ENCODE assay signal across 1 cellular context in the genomic region with DNA sequence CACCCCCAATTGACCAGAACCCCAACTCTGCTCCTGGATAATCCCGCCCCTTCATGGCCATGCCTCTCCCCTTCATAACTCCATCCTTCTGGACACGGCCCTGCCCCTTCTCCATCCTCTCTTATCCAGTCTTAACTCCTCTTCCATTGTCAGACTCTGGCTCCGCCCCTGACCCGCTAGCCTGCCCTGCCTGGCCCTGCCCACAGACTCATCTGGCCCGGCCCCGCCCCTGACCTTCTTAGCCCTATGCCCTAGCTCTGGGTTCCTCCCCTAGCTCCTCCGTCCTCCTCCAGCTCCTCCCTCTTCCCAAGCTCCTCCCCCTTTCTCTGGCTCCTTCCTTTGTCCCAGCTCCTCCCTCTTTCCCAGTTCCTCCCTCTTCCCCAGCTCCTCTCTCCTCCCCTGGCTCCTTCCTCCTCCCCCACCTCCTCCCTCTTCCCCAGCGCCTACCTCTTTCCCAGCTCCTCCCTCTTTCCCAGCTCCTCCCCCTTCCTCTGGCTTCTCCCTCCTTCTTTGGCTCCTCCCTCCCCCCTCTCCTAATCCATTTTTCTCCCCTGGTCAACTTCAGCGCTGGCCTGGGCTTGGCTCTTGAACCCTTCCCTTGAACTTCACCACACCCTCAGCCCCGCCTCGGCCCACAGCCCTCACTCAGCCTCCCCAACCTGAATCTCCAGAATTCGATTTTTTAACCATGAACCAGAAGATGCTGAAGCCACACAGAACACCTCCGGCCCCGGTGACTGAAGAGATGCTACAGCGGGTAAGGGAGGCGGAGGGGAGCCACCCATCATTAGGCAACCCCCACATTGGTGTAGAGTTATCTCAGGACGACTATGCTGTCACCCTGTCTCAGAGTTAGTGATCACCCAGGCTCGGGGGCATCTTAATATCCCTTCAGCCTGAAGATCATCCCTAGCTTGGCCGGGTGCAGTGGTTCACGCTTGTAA.
TF ChIP-seq lines count a peak whose summit lies in the region.

No MANE protein-coding gene starts in this region.

TF ChIP-seq in K562, 482 proteins besides CTCF, POLR2A, EP300 and RAD21 (continued from another document and continues in another):
- TF ChIP-seq ZMIZ1 (IDR thresholded peaks at IDR 0.05; ENCODE audit: low read depth in 2 of 2, low read length in 2 of 2) (no peak), SMARCA4 (IDR thresholded peaks at IDR 0.05) (peak; percentile 61; the same call in 1 of the 2 replicates), HMG20B (CRISPR knock-in tag; IDR thresholded peaks at IDR 0.05) (no peak), POLR2AphosphoS2 (IDR thresholded peaks at IDR 0.05; ENCODE audit: low read length) (no peak), JUNB (CRISPR knock-in tag; conservative IDR thresholded peaks at IDR 0.05) (no peak), ZSCAN29 (IDR thresholded peaks at IDR 0.05) (0 out of 2 replicates have a peak, but pooled peaks have one; percentile 31), NONO (IDR thresholded peaks at IDR 0.05; ENCODE audit: low read depth in 2 of 2, low read length in 1 of 2) (peak in 1 of 2 experiments; percentile 89; a peak in 2 of 4 replicates), ZNF224 (CRISPR knock-in tag; IDR thresholded peaks at IDR 0.05) (no peak), ZNF121 (CRISPR knock-in tag; conservative IDR thresholded peaks at IDR 0.05) (no peak), KDM2B (CRISPR knock-in tag; IDR thresholded peaks at IDR 0.05) (no peak), PRMT5 (CRISPR knock-in tag; IDR thresholded peaks at IDR 0.05) (no peak), HCFC1 (IDR thresholded peaks at IDR 0.05; ENCODE audit: low read depth, low read length) (no peak), ZBED1 (IDR thresholded peaks at IDR 0.05) (no peak), DDX20 (tag; IDR thresholded peaks at IDR 0.05; ENCODE audit: low read depth) (no peak), SAFB2 (IDR thresholded peaks at IDR 0.05; ENCODE audit: borderline replicate concordance, low read depth, low read length, severe bottlenecking) (no peak), ZNF277 (CRISPR knock-in tag; IDR thresholded peaks at IDR 0.05; ENCODE audit: borderline replicate concordance) (no peak), NFXL1 (CRISPR knock-in tag; IDR thresholded peaks at IDR 0.05) (no peak), FUS (optimal IDR thresholded peaks at IDR 0.05; ENCODE audit: low read depth, low read length) (no peak), IRF1 (CRISPR knock-in tag; IDR thresholded peaks at IDR 0.05; ENCODE audit: borderline replicate concordance) (no peak), FOXK1 (CRISPR knock-in tag; IDR thresholded peaks at IDR 0.05; ENCODE audit: borderline replicate concordance) (no peak), ZNF512 (tag; IDR thresholded peaks at IDR 0.05) (peak; percentile 18; the same call in 1 of the 2 replicates), NEUROD1 (IDR thresholded peaks at IDR 0.05; ENCODE audit: borderline replicate concordance, low read depth, low read length, partially characterized antibody) (no peak), SMARCB1 (IDR thresholded peaks at IDR 0.05; ENCODE audit: insufficient read length, low read depth) (no peak), NR3C1 (CRISPR knock-in tag; IDR thresholded peaks at IDR 0.05) (no peak), CXXC5 (CRISPR knock-in tag; IDR thresholded peaks at IDR 0.05) (0 out of 2 replicates have a peak, but pooled peaks have one; percentile 7), POLR3A (IDR thresholded peaks at IDR 0.05; ENCODE audit: borderline replicate concordance, extremely low read depth, insufficient read depth, insufficient read length) (no peak), MITF (IDR thresholded peaks at IDR 0.05) (no peak), ZNF253 (CRISPR knock-in tag; conservative IDR thresholded peaks at IDR 0.05) (no peak), HEY1 (CRISPR knock-in tag; IDR thresholded peaks at IDR 0.05; ENCODE audit: borderline replicate concordance) (no peak), KAT2B (IDR thresholded peaks at IDR 0.05; ENCODE audit: low read depth, low read length) (no peak)
- TF ChIP-seq, protein P1, sequence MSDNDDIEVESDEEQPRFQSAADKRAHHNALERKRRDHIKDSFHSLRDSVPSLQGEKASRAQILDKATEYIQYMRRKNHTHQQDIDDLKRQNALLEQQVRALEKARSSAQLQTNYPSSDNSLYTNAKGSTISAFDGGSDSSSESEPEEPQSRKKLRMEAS (CRISPR knock-in tag; IDR thresholded peaks at IDR 0.05) = peak; percentile 36; the same call in 1 of the 2 replicates
- TF ChIP-seq, protein P2, sequence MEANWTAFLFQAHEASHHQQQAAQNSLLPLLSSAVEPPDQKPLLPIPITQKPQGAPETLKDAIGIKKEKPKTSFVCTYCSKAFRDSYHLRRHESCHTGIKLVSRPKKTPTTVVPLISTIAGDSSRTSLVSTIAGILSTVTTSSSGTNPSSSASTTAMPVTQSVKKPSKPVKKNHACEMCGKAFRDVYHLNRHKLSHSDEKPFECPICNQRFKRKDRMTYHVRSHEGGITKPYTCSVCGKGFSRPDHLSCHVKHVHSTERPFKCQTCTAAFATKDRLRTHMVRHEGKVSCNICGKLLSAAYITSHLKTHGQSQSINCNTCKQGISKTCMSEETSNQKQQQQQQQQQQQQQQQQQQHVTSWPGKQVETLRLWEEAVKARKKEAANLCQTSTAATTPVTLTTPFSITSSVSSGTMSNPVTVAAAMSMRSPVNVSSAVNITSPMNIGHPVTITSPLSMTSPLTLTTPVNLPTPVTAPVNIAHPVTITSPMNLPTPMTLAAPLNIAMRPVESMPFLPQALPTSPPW (CRISPR knock-in tag; IDR thresholded peaks at IDR 0.05) = peak; percentile 4; the same call in 1 of the 2 replicates
- TF ChIP-seq, protein P3, sequence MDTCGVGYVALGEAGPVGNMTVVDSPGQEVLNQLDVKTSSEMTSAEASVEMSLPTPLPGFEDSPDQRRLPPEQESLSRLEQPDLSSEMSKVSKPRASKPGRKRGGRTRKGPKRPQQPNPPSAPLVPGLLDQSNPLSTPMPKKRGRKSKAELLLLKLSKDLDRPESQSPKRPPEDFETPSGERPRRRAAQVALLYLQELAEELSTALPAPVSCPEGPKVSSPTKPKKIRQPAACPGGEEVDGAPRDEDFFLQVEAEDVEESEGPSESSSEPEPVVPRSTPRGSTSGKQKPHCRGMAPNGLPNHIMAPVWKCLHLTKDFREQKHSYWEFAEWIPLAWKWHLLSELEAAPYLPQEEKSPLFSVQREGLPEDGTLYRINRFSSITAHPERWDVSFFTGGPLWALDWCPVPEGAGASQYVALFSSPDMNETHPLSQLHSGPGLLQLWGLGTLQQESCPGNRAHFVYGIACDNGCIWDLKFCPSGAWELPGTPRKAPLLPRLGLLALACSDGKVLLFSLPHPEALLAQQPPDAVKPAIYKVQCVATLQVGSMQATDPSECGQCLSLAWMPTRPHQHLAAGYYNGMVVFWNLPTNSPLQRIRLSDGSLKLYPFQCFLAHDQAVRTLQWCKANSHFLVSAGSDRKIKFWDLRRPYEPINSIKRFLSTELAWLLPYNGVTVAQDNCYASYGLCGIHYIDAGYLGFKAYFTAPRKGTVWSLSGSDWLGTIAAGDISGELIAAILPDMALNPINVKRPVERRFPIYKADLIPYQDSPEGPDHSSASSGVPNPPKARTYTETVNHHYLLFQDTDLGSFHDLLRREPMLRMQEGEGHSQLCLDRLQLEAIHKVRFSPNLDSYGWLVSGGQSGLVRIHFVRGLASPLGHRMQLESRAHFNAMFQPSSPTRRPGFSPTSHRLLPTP (IDR thresholded peaks at IDR 0.05; ENCODE audit: borderline replicate concordance, extremely low read depth, insufficient read length) = no peak
- TF ChIP-seq, protein P4, sequence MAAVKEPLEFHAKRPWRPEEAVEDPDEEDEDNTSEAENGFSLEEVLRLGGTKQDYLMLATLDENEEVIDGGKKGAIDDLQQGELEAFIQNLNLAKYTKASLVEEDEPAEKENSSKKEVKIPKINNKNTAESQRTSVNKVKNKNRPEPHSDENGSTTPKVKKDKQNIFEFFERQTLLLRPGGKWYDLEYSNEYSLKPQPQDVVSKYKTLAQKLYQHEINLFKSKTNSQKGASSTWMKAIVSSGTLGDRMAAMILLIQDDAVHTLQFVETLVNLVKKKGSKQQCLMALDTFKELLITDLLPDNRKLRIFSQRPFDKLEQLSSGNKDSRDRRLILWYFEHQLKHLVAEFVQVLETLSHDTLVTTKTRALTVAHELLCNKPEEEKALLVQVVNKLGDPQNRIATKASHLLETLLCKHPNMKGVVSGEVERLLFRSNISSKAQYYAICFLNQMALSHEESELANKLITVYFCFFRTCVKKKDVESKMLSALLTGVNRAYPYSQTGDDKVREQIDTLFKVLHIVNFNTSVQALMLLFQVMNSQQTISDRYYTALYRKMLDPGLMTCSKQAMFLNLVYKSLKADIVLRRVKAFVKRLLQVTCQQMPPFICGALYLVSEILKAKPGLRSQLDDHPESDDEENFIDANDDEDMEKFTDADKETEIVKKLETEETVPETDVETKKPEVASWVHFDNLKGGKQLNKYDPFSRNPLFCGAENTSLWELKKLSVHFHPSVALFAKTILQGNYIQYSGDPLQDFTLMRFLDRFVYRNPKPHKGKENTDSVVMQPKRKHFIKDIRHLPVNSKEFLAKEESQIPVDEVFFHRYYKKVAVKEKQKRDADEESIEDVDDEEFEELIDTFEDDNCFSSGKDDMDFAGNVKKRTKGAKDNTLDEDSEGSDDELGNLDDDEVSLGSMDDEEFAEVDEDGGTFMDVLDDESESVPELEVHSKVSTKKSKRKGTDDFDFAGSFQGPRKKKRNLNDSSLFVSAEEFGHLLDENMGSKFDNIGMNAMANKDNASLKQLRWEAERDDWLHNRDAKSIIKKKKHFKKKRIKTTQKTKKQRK (IDR thresholded peaks at IDR 0.05; ENCODE audit: borderline replicate concordance, low read depth, low read length) = no peak
- TF ChIP-seq, protein P5, sequence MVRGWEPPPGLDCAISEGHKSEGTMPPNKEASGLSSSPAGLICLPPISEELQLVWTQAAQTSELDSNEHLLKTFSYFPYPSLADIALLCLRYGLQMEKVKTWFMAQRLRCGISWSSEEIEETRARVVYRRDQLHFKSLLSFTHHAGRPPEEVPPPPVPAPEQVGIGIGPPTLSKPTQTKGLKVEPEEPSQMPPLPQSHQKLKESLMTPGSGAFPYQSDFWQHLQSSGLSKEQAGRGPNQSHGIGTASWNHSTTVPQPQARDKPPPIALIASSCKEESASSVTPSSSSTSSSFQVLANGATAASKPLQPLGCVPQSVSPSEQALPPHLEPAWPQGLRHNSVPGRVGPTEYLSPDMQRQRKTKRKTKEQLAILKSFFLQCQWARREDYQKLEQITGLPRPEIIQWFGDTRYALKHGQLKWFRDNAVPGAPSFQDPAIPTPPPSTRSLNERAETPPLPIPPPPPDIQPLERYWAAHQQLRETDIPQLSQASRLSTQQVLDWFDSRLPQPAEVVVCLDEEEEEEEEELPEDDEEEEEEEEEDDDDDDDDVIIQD (CRISPR knock-in tag; IDR thresholded peaks at IDR 0.05) = no peak
